Comparison of ENCODE assay signal across 18 cellular contexts in genomic region chr1:56301791-56302190, GRCh38.
DNase-seq lines count a peak whose midpoint lies in the region; ATAC-seq, FAIRE-seq and TF ChIP-seq lines count a peak whose summit lies in the region.
"Had no signal": no experiment of that assay in that cellular context is flagged by ENCODE, and none has a peak within 500 bp of the region (broad histone marks: within the 10 kb centered on the region; RNA-seq: fewer than 3 reads in every experiment).

No MANE protein-coding gene starts in this region.

- no peak overlapping the region for H2AK5ac ChIP-seq in trophoblast cell (ENCODE audit: low read length)

- no peak overlapping the region for H3K14ac ChIP-seq in trophoblast cell (ENCODE audit: low read length)

- H3K36me3 ChIP-seq in endothelial cell of umbilical vein (ENCODE audit: control insufficient read depth in 2 of 2, extremely low read depth in 1 of 2, insufficient read depth in 2 of 2, low read length in 2 of 2) (no peaks in the 10 kb centered on the region), trophoblast cell (ENCODE audit: control insufficient read depth in 1 of 2, insufficient read depth in 2 of 2, low read length in 2 of 2) (no peaks in the 10 kb centered on the region), mucosa of descending colon (ENCODE audit: low read depth) (no peaks in the 10 kb centered on the region)
- H3K36me3 ChIP-seq: gastroesophageal sphincter, Peyer's patch, thoracic aorta had no signal

- WGBS in trophoblast cell (ENCODE audit: extremely low coverage, insufficient coverage, insufficient read length) = no CpG with 5 or more reads among the region's 5 CpGs

- peak; percentile 87 for DNase-seq in Daoy (ENCODE audit: low read depth)
- peak; percentile 96 for DNase-seq in NCI-H226
- peak; percentile 93 for DNase-seq in endothelial cell of umbilical vein (ENCODE audit: low read depth, low spot score)
- peak; percentile 72 to 90 for DNase-seq in trophoblast cell
- DNase-seq in mucosa of descending colon = no peak
- DNase-seq in NCI-H1092 treated with DMSO at 0.1 percent for 48 hours (lab: John Stamatoyannopoulos, UW) = no peak
- DNase-seq: activated CD4-positive, alpha-beta T cell treated with anti-CD3 and anti-CD28 coated beads for 1 hour; activated T-cell treated with anti-CD3 and anti-CD28 coated beads, Interleukin-2, amount 50 U/mL, for 24 hours; CD4-positive, CD25-positive, alpha-beta regulatory T cell; NCI-H1436 treated with DMSO at 0.1 percent for 48 hours; NCI-H526 treated with DMSO at 0.1 percent for 48 hours; Peyer's patch; T-helper 2 cell had no signal

- no peak overlapping the region for H2AFZ ChIP-seq in endothelial cell of umbilical vein (ENCODE audit: low read depth, low read length)
- H2AFZ ChIP-seq in trophoblast cell (ENCODE audit: insufficient read depth, low read length, poor library complexity) = no peak overlapping the region

- H3K4me1 ChIP-seq in endothelial cell of umbilical vein (ENCODE audit: control insufficient read depth, extremely low read depth, insufficient read depth, low read length) (peaks cover 17% of the 10 kb centered on the region), trophoblast cell (ENCODE audit: control insufficient read depth in 1 of 2, insufficient read depth in 2 of 2, low read length in 2 of 2) (peaks cover 2 to 5% of the 10 kb centered on the region in 2 experiments), mucosa of descending colon (ENCODE audit: low read depth) (peaks cover 4% of the 10 kb centered on the region)
- H3K4me1 ChIP-seq: gastroesophageal sphincter had no signal

- BruUV-seq in endothelial cell of umbilical vein (replicated peaks; lab: Mats Ljungman, UMichigan) = no TSS peak

- H3K79me2 ChIP-seq in endothelial cell of umbilical vein (ENCODE audit: control insufficient read depth, insufficient read depth, low read length) = no peaks in the 10 kb centered on the region
- H3K79me2 ChIP-seq in trophoblast cell (ENCODE audit: control insufficient read depth, insufficient read depth, low read length, poor library complexity) = no peaks in the 10 kb centered on the region

- H3K4me2 ChIP-seq in endothelial cell of umbilical vein (ENCODE audit: insufficient read depth, low read length) (peak overlapping the region; percentile 9), trophoblast cell (ENCODE audit: low read length) (no peak overlapping the region)

- no peak overlapping the region for H3K18ac ChIP-seq in trophoblast cell (ENCODE audit: low read length)

- intact Hi-C loops in endothelial cell of umbilical vein (cut with micrococcal nuclease) = loop anchor here (1.0 to 5.0 kb wide), 4 partner anchors 109 to 278 kb away; partner anchors contain the start of gene PLPP3
- intact Hi-C loops in mucosa of descending colon (cut with DNase I, micrococcal nuclease) = no loop called here

- H3K9me1 ChIP-seq in endothelial cell of umbilical vein (replicated peaks; ENCODE audit: control insufficient read depth, extremely low read depth, insufficient read depth, low read length) = no peaks in the 10 kb centered on the region

- no peak overlapping the region for H3K4ac ChIP-seq in trophoblast cell (ENCODE audit: low read depth, low read length)

- no peaks in the 10 kb centered on the region for H3K79me1 ChIP-seq in trophoblast cell (ENCODE audit: low read length)

- no peak overlapping the region for H4K12ac ChIP-seq in trophoblast cell (ENCODE audit: low read depth, low read length)

- no peak overlapping the region for H2BK120ac ChIP-seq in trophoblast cell (ENCODE audit: insufficient read depth, low read length, poor library complexity)

- no peak overlapping the region for H3K9ac ChIP-seq in endothelial cell of umbilical vein (replicated peaks; ENCODE audit: extremely low read depth, insufficient read depth, low read length)
- no peak overlapping the region for H3K9ac ChIP-seq in trophoblast cell (ENCODE audit: low read length)

- ATAC-seq in mucosa of descending colon = no peak
- ATAC-seq in GM18511 (IDR thresholded peaks at IDR 0.05; ENCODE audit: unreplicated experiment) = no peak
- ATAC-seq in HG02870 (IDR thresholded peaks at IDR 0.05; ENCODE audit: unreplicated experiment) = no peak
- ATAC-seq: gastroesophageal sphincter had no signal

- TF ChIP-seq POLR2A in endothelial cell of umbilical vein (IDR thresholded peaks at IDR 0.05; ENCODE audit: low read depth, low read length) = peak; percentile 41

- no peaks in the 10 kb centered on the region for H4K20me1 ChIP-seq in endothelial cell of umbilical vein (replicated peaks; ENCODE audit: control insufficient read depth, extremely low read depth, insufficient read depth, low read length)

- H4K8ac ChIP-seq in trophoblast cell (ENCODE audit: low read depth, low read length) = no peak overlapping the region

- no peak overlapping the region for H2BK5ac ChIP-seq in trophoblast cell (ENCODE audit: low read depth, low read length, poor library complexity)

- H3K27me3 ChIP-seq in endothelial cell of umbilical vein (ENCODE audit: control insufficient read depth in 2 of 2, insufficient read depth in 2 of 2, low read length in 2 of 2) (no peaks in the 10 kb centered on the region), trophoblast cell (ENCODE audit: insufficient read depth, low read length) (no peaks in the 10 kb centered on the region)
- H3K27me3 ChIP-seq: gastroesophageal sphincter, Peyer's patch had no signal

- POLR2A ChIA-PET in endothelial cell of umbilical vein (lab: Charles Lee) = no interaction called here

- H4K91ac ChIP-seq in trophoblast cell (ENCODE audit: low read depth, low read length) = no peak overlapping the region

- H2BK12ac ChIP-seq in trophoblast cell (ENCODE audit: low read length) = no peak overlapping the region

- TF ChIP-seq CTCF in endothelial cell of umbilical vein (IDR thresholded peaks at IDR 0.05; ENCODE audit: extremely low read depth in 1 of 2, insufficient read depth in 1 of 2, low read depth in 1 of 2, low read length in 2 of 2) (no peak), mucosa of descending colon (IDR thresholded peaks at IDR 0.05) (no peak)

- CTCF ChIA-PET in endothelial cell of umbilical vein (lab: Charles Lee) = interaction anchor here (0.8 to 1.8 kb wide), 7 partner anchors 19 to 823 kb away, joined by 3 to 7 read pairs (median 4); no protein-coding TSS in a partner anchor

- H3K23ac ChIP-seq in trophoblast cell (ENCODE audit: low read length) = no peak overlapping the region

- dilution Hi-C loops in endothelial cell of umbilical vein (cut with MboI; ENCODE audit: extremely low pct_ligation_motif_present, low sequenced_read_pairs) = no loop called here

- H3K4me3 ChIP-seq in endothelial cell of umbilical vein (replicated peaks in 1 of 3; ENCODE audit: insufficient read depth in 1 of 3, low read depth in 1 of 3, low read length in 3 of 3) (no peak overlapping the region), trophoblast cell (ENCODE audit: low read depth, low read length) (no peak overlapping the region), mucosa of descending colon (no peak overlapping the region)
- H3K4me3 ChIP-seq: gastroesophageal sphincter, Peyer's patch, thoracic aorta had no signal

- peak; percentile 93 for FAIRE-seq in endothelial cell of umbilical vein (lab: Jason Lieb, UNC)
- FAIRE-seq: keratinocyte had no signal

- H3K9me3 ChIP-seq in endothelial cell of umbilical vein (replicated peaks; ENCODE audit: control insufficient read depth, insufficient read depth, low read length) (no peaks in the 10 kb centered on the region), trophoblast cell (ENCODE audit: insufficient read depth, low read depth, low read length) (no peaks in the 10 kb centered on the region), mucosa of descending colon (no peaks in the 10 kb centered on the region)
- H3K9me3 ChIP-seq: gastroesophageal sphincter, Peyer's patch, thoracic aorta had no signal

- H3K27ac ChIP-seq in endothelial cell of umbilical vein (ENCODE audit: insufficient read depth, low read depth, low read length) (no peak overlapping the region), trophoblast cell (ENCODE audit: low read depth, low read length) (no peak overlapping the region)
- H3K27ac ChIP-seq: gastroesophageal sphincter, Peyer's patch, thoracic aorta had no signal

TF ChIP-seq in endothelial cell of umbilical vein, 7 proteins besides CTCF, POLR2A, EP300 and RAD21:
- no peak for TF ChIP-seq EZH2 (IDR thresholded peaks at IDR 0.05; ENCODE audit: borderline replicate concordance, low read depth, low read length, severe bottlenecking)
- no peak for TF ChIP-seq MYC (IDR thresholded peaks at IDR 0.05; ENCODE audit: low read depth, low read length)
- TF ChIP-seq MAX (IDR thresholded peaks at IDR 0.05; ENCODE audit: insufficient read depth, insufficient read length) = no peak
- peak; percentile 100 for TF ChIP-seq FOS (IDR thresholded peaks at IDR 0.05; ENCODE audit: borderline replicate concordance, insufficient read depth, low read length)
- peak; percentile 97 for TF ChIP-seq JUN (IDR thresholded peaks at IDR 0.05; ENCODE audit: borderline replicate concordance, insufficient read depth, insufficient read length, low read depth)
- peak; percentile 92 for TF ChIP-seq POLR2AphosphoS5 (IDR thresholded peaks at IDR 0.05; ENCODE audit: insufficient read depth, low read depth, low read length)
- TF ChIP-seq GATA2 (IDR thresholded peaks at IDR 0.05; ENCODE audit: insufficient read depth, insufficient read length, low read depth, low read length) = peak; percentile 92

Comparison
In these comparisons a context has a peak if more than half of its experiments do, and no peak if none do; other contexts are left out.
1. DNase-seq: peak in Daoy (single experiment), NCI-H226 (single experiment), endothelial cell of umbilical vein (single experiment) and trophoblast cell (2 of 2); none in mucosa of descending colon (0 of 3) and NCI-H1092 treated with DMSO at 0.1 percent for 48 hours (single experiment).